In genomic region chr6:42907336-42907735, GRCh38 we compare ENCODE assay signal across 18 cellular contexts. TPM values are rescaled to one million over a fixed set of nuclear protein-coding genes. Genes with fewer than 3 reads are reported as not detected.
"Had no signal": no experiment of that assay in that cellular context is flagged by ENCODE, and none has a peak within 500 bp of the region (broad histone marks: within the 10 kb centered on the region; RNA-seq: fewer than 3 reads in every experiment).

No MANE protein-coding gene starts in this region.

- H3K4me3 Mint-ChIP-seq: activated naive CD4-positive, alpha-beta T cell treated with anti-CD3 and anti-CD28 coated beads for 36 hours; memory B cell; natural killer cell had no signal

- H3K27ac ChIP-seq: dorsolateral prefrontal cortex, esophagus muscularis mucosa, foreskin keratinocyte, stomach had no signal

- H3K9me3 ChIP-seq: esophagus muscularis mucosa, stomach had no signal

- H3K4me1 ChIP-seq: foreskin keratinocyte had no signal

- H3K36me3 ChIP-seq: esophagus muscularis mucosa, stomach had no signal

- DNase-seq: activated CD4-positive, alpha-beta T cell treated with anti-CD3 and anti-CD28 coated beads, Interleukin-2, amount 50 U/mL, for 1 hour; activated CD8-positive, alpha-beta memory T cell treated with anti-CD3 and anti-CD28 coated beads for 24 hours; activated naive CD4-positive, alpha-beta T cell treated with anti-CD3 and anti-CD28 coated beads for 36 hours; foreskin keratinocyte; left colon; natural killer cell; nucleus accumbens; stimulated activated CD4-positive, alpha-beta T cell treated with anti-CD3 and anti-CD28 coated beads, Interleukin-12 subunit alpha, Interleukin-12 subunit beta, amount 100 ng/mL, for 4 hours; stimulated activated CD4-positive, alpha-beta T cell treated with anti-CD3 and anti-CD28 coated beads, Interleukin-2, amount 100 ng/mL, for 24 hours; stomach had no signal

- H3K9me3 Mint-ChIP-seq: activated naive CD4-positive, alpha-beta T cell treated with anti-CD3 and anti-CD28 coated beads for 36 hours; memory B cell; natural killer cell had no signal

- H3K27ac Mint-ChIP-seq: activated naive CD4-positive, alpha-beta T cell treated with anti-CD3 and anti-CD28 coated beads for 36 hours; memory B cell; natural killer cell had no signal

- H3K36me3 Mint-ChIP-seq: memory B cell, natural killer cell had no signal

- ATAC-seq: activated CD4-positive, CD25-positive, alpha-beta regulatory T cell treated with anti-CD3 and anti-CD28 coated beads, Interleukin-2, amount 50 U/mL, for 24 hours; foreskin keratinocyte; left colon; natural killer cell had no signal

- H3K4me1 Mint-ChIP-seq: natural killer cell had no signal

- H3K4me3 ChIP-seq: dorsolateral prefrontal cortex, esophagus muscularis mucosa, stomach had no signal

RNA-seq across cellular contexts. Expression of gene PTCRA, which starts 8.5 kb away (rescaled TPM):
- total RNA-seq: activated naive CD4-positive, alpha-beta T cell treated with anti-CD3 and anti-CD28 coated beads for 36 hours; astrocyte; bronchial epithelial cell; foreskin keratinocyte; left colon; pulmonary artery endothelial cell; stomach; urinary bladder had no signal
- polyA plus RNA-seq: foreskin keratinocyte, stomach, urinary bladder had no signal

RNA-seq across cellular contexts. Expression of gene GNMT, which starts 53.2 kb away (rescaled TPM):
- total RNA-seq: activated naive CD4-positive, alpha-beta T cell treated with anti-CD3 and anti-CD28 coated beads for 36 hours had no signal
